In the genomic region with DNA sequence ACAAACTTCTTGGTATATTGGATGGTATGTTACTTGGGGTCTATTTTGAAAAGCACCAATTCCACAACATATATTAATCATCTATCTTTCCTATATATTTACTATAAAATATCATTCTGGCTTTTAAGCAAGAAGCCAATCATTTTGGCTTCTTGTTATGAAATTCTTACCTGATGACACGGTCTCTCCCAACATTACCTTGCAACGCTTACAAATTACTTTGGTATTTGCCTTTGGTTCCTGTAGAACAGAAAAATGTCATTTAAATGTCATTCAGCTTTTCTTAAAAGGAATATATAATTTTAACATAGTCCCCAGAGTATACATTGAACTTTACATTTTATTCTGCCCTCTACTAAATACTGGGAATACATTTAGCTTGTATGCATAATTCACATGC, we compare ENCODE assay signal across 16 cellular contexts. TPM values are rescaled to one million over a fixed set of nuclear protein-coding genes. Genes with fewer than 3 reads are reported as not detected.
DNase-seq lines count a peak whose midpoint lies in the region; ATAC-seq and TF ChIP-seq lines count a peak whose summit lies in the region.
"Had no signal": no experiment of that assay in that cellular context is flagged by ENCODE, and none has a peak within 500 bp of the region (broad histone marks: within the 10 kb centered on the region; RNA-seq: fewer than 3 reads in every experiment).

No MANE protein-coding gene starts in this region.

- no peak for ATAC-seq in HCT116
- peak; percentile 70 for ATAC-seq in foreskin keratinocyte
- no peak for ATAC-seq in GM21515 (IDR thresholded peaks at IDR 0.05; ENCODE audit: unreplicated experiment)

- H3K4me3 ChIP-seq in HCT116 (replicated peaks in 1 of 2; ENCODE audit: low read depth in 1 of 2, low read length in 2 of 2), result no peak overlapping the region
- no peak overlapping the region for H3K4me3 ChIP-seq in neuronal stem cell (ENCODE audit: low read length in 2 of 2)
- no peak overlapping the region for H3K4me3 ChIP-seq in foreskin fibroblast (ENCODE audit: low read depth in 1 of 2, low read length in 2 of 2)

- no TSS peak for BruUV-seq in HCT116 (replicated peaks; lab: Mats Ljungman, UMichigan)

- H3K36me3 ChIP-seq in HCT116 (ENCODE audit: control insufficient read depth in 1 of 2, insufficient read depth in 2 of 2, low read length in 2 of 2) (peaks cover 0 to 8% of the 10 kb centered on the region in 2 experiments; a peak in 2 of 4 replicates), neuronal stem cell (replicated peaks in 1 of 2; ENCODE audit: control insufficient read depth in 2 of 2, insufficient read depth in 2 of 2, low read length in 2 of 2) (peaks cover 0 to 5% of the 10 kb centered on the region in 2 donors)

- H2AFZ ChIP-seq in HCT116 (ENCODE audit: low read depth, low read length, poor library complexity, severe bottlenecking) (no peak overlapping the region), neuronal stem cell (ENCODE audit: low read length) (no peak overlapping the region)

- no peaks in the 10 kb centered on the region for H3K79me1 ChIP-seq in neuronal stem cell (ENCODE audit: low read depth, low read length)

- H2BK12ac ChIP-seq in neuronal stem cell (ENCODE audit: low read length), result no peak overlapping the region

- H3K18ac ChIP-seq in neuronal stem cell (ENCODE audit: low read length), result no peak overlapping the region

- RAD21 ChIA-PET in HCT116 (lab: Charles Lee; ENCODE audit: low non-redundant PET in 1 of 2, low total read pairs in 2 of 2, uncharacterized antibody in 2 of 2, unreplicated experiment in 2 of 2), result no interaction called here

- H3K9me2 ChIP-seq in HCT116 (ENCODE audit: insufficient read depth), result no peaks in the 10 kb centered on the region

- no peak overlapping the region for H4K91ac ChIP-seq in neuronal stem cell (ENCODE audit: low read depth, low read length, poor library complexity)

- no peak overlapping the region for H2BK15ac ChIP-seq in neuronal stem cell (ENCODE audit: low read length)

- CTCF ChIA-PET in HCT116 (lab: Charles Lee), result no interaction called here
- CTCF ChIA-PET in RWPE1 (lab: Yijun Ruan, JAX), result interaction anchor here (0.7 kb wide), 1 partner anchor 976 kb away, joined by 3 read pairs; no protein-coding TSS in a partner anchor

- H3K14ac ChIP-seq in neuronal stem cell (ENCODE audit: low read length), result no peak overlapping the region

- no peaks in the 10 kb centered on the region for H3K27me3 ChIP-seq in HCT116 (ENCODE audit: insufficient read depth, low read length)
- H3K27me3 ChIP-seq in foreskin keratinocyte, result no peaks in the 10 kb centered on the region
- no peaks in the 10 kb centered on the region for H3K27me3 ChIP-seq in neuronal stem cell (ENCODE audit: control insufficient read depth in 3 of 3, insufficient read depth in 3 of 3, low read depth in 1 of 3, low read length in 3 of 3)
- H3K27me3 ChIP-seq: BE2C had no signal

- H3K9ac ChIP-seq in HCT116 (ENCODE audit: low read length) (no peak overlapping the region), neuronal stem cell (ENCODE audit: low read depth, low read length, poor library complexity) (no peak overlapping the region)

- TF ChIP-seq RAD21 in HCT116 (IDR thresholded peaks at IDR 0.05; ENCODE audit: low read depth), result no peak

- no CpG with 5 or more reads among the region's 2 CpGs for WGBS in neuronal stem cell (ENCODE audit: extremely low coverage in 2 of 2, insufficient read length in 2 of 2, insufficient replicate concordance in 1 of 2), 2 donors

- H2BK5ac ChIP-seq in neuronal stem cell (ENCODE audit: low read length), result no peak overlapping the region

- H2BK120ac ChIP-seq in neuronal stem cell (ENCODE audit: low read depth, low read length), result no peak overlapping the region

- H4K8ac ChIP-seq in neuronal stem cell (ENCODE audit: low read depth, low read length), result no peak overlapping the region

- H4K20me1 ChIP-seq in HCT116 (ENCODE audit: insufficient read depth), result no peaks in the 10 kb centered on the region

- H3K4ac ChIP-seq in neuronal stem cell (ENCODE audit: low read length), result no peak overlapping the region

- POLR2A ChIA-PET in HCT116 (lab: Charles Lee), result no interaction called here
- POLR2A ChIA-PET in RWPE1 (lab: Yijun Ruan, JAX; ENCODE audit: low non-redundant PET), result no interaction called here

- intact Hi-C loops in HCT116 (cut with micrococcal nuclease), result no loop called here

- H2AK5ac ChIP-seq in neuronal stem cell (ENCODE audit: low read depth, low read length), result no peak overlapping the region

- no peaks in the 10 kb centered on the region for H3K79me2 ChIP-seq in HCT116 (ENCODE audit: insufficient read depth, low read length)

- TF ChIP-seq CTCF in HCT116 (IDR thresholded peaks at IDR 0.05 in 2 of 3, conservative IDR thresholded peaks at IDR 0.05 in 1 of 3; ENCODE audit: borderline replicate concordance in 1 of 3, insufficient read depth in 1 of 3, low read depth in 2 of 3, low read length in 2 of 3) (no peak), RWPE1 (conservative IDR thresholded peaks at IDR 0.05; ENCODE audit: low read depth) (no peak), foreskin keratinocyte (conservative IDR thresholded peaks at IDR 0.05) (no peak), foreskin fibroblast (IDR thresholded peaks at IDR 0.05; ENCODE audit: low read depth, low read length) (no peak)

- H3K9me3 ChIP-seq in HCT116 (ENCODE audit: control insufficient read depth in 1 of 2, insufficient read depth in 1 of 2, low read depth in 1 of 2, low read length in 2 of 2), result no peaks in the 10 kb centered on the region
- peaks cover 0 to 2% of the 10 kb centered on the region in 2 donors for H3K9me3 ChIP-seq in neuronal stem cell (replicated peaks in 1 of 2; ENCODE audit: control insufficient read depth in 2 of 2, insufficient read depth in 1 of 2, low read depth in 1 of 2, low read length in 2 of 2)
- H3K9me3 ChIP-seq: BE2C had no signal

- H3K4me1 ChIP-seq in HCT116 (ENCODE audit: control insufficient read depth in 1 of 2, insufficient read depth in 2 of 2, low read length in 2 of 2) (peaks cover 0 to 12% of the 10 kb centered on the region in 2 experiments; a peak in 3 of 4 replicates), foreskin keratinocyte (no peaks in the 10 kb centered on the region), neuronal stem cell (ENCODE audit: control insufficient read depth in 2 of 2, insufficient read depth in 1 of 2, low read depth in 1 of 2, low read length in 2 of 2) (no peaks in the 10 kb centered on the region)

- no peak for TF ChIP-seq POLR2A in HCT116 (IDR thresholded peaks at IDR 0.05; ENCODE audit: borderline replicate concordance, extremely low read depth, insufficient read depth, insufficient read length)

- H3K4me2 ChIP-seq in HCT116 (ENCODE audit: low read length) (peak overlapping the region; percentile 33), neuronal stem cell (ENCODE audit: insufficient read depth, low read length, poor library complexity, severe bottlenecking) (no peak overlapping the region)

- H3K27ac ChIP-seq in HCT116 (ENCODE audit: low read depth, low read length) (no peak overlapping the region), RWPE1 (no peak overlapping the region), foreskin keratinocyte (no peak overlapping the region), neuronal stem cell (replicated peaks; ENCODE audit: low read length) (no peak overlapping the region)

- no peak for DNase-seq in HCT116 (ENCODE audit: low read depth, low spot score)
- peak; percentile 13 for DNase-seq in RWPE1 (ENCODE audit: low spot score)
- peak; percentile 16 to 49 for DNase-seq in foreskin keratinocyte
- peak; percentile 26 for DNase-seq in renal cortical epithelial cell (ENCODE audit: low read depth)
- DNase-seq in neuronal stem cell (ENCODE audit: low spot score), result no peak
- no peak for DNase-seq in foreskin fibroblast
- DNase-seq: ACHN; BE2C; C1 segment of cervical spinal cord; CD4-positive, CD25-positive, alpha-beta regulatory T cell; CD8-positive, alpha-beta memory T cell; COR-L47; GF-D8; GOT3; H7 had no signal

- H3K23ac ChIP-seq in neuronal stem cell (ENCODE audit: low read depth, low read length, poor library complexity), result no peak overlapping the region

TF ChIP-seq in HCT116, 20 proteins besides CTCF, POLR2A, EP300 and RAD21:
- TF ChIP-seq ELF1 (IDR thresholded peaks at IDR 0.05; ENCODE audit: borderline replicate concordance, low read depth) (no peak), FOSL1 (IDR thresholded peaks at IDR 0.05; ENCODE audit: low read depth) (peak; percentile 8; the same call in 1 of the 2 replicates)
TF ChIP-seq in HCT116: peak in this region for 1.

RNA-seq across cellular contexts. Expression of gene UBE3D, which starts 27.4 kb away (rescaled TPM):
- 9.0 TPM for total RNA-seq in HCT116 (2021; ENCODE audit: unreplicated experiment)
- polyA plus RNA-seq in HCT116 (2012), result 1.9 and 2.9 TPM in 2 replicates
- 5.3 TPM in 2 replicates for total RNA-seq in foreskin keratinocyte
- polyA plus RNA-seq in foreskin keratinocyte, result 3.4 and 4.2 TPM in 2 replicates
- 5.6 and 6.9 TPM in 2 replicates for total RNA-seq in renal cortical epithelial cell
- polyA plus RNA-seq in neuronal stem cell (2013, experiment 1 of 2), result 17.1 TPM
- 19.2 TPM for polyA plus RNA-seq in neuronal stem cell (2013, experiment 2 of 2)

RNA-seq across cellular contexts. Expression of gene DOP1A, which starts 29.2 kb away (rescaled TPM):
- total RNA-seq in HCT116 (2021; ENCODE audit: unreplicated experiment) (7.1 TPM), foreskin keratinocyte (13.0 and 14.0 TPM in 2 replicates), renal cortical epithelial cell (9.4 and 53.0 TPM in 2 replicates)
- 1.8 and 1.9 TPM in 2 replicates for polyA plus RNA-seq in HCT116 (2012)
- 1.7 and 2.4 TPM in 2 replicates for polyA plus RNA-seq in foreskin keratinocyte
- 5.1 TPM for polyA plus RNA-seq in neuronal stem cell (2013, experiment 1 of 2)
- 5.7 TPM for polyA plus RNA-seq in neuronal stem cell (2013, experiment 2 of 2)

Comparison
In these comparisons a context has a peak if more than half of its experiments do, and no peak if none do; other contexts are left out.
1. DNase-seq: peak in RWPE1 (single experiment), foreskin keratinocyte (2 of 2) and renal cortical epithelial cell (single experiment); none in HCT116 (single experiment), neuronal stem cell (single experiment) and foreskin fibroblast (0 of 2).